Comparison of ENCODE assay signal across 19 cellular contexts in genomic region chrX:97027384-97027922, GRCh38.
A peak's percentile ranks its signal among the peaks of the same experiment; 100 is the strongest.
DNase-seq lines count a peak whose midpoint lies in the region; TF ChIP-seq lines count a peak whose summit lies in the region.
"Had no signal": no experiment of that assay in that cellular context is flagged by ENCODE, and none has a peak within 500 bp of the region (broad histone marks: within the 10 kb centered on the region; RNA-seq: fewer than 3 reads in every experiment).

No MANE protein-coding gene starts in this region.

- H3K27me3 ChIP-seq in A673 (replicated peaks; ENCODE audit: insufficient read depth, low read depth, low read length, poor library complexity) (no peaks in the 10 kb centered on the region), Karpas-422 (ENCODE audit: low read length) (no peaks in the 10 kb centered on the region)
- H3K27me3 ChIP-seq: hepatocyte, transverse colon had no signal

- H3K4me2 ChIP-seq in Karpas-422 (ENCODE audit: low read depth, low read length, poor library complexity, severe bottlenecking): no peak overlapping the region
- H3K4me2 ChIP-seq: hepatocyte had no signal

- intact Hi-C loops in A673 (cut with micrococcal nuclease; ENCODE audit: unreplicated experiment): loop anchor here (10.0 kb wide), 2 partner anchors 287 to 657 kb away; no protein-coding TSS in a partner anchor

- CTCF ChIA-PET in A673 (lab: Charles Lee): no interaction called here

- H3K9ac ChIP-seq in Karpas-422 (ENCODE audit: low read length): no peak overlapping the region
- H3K9ac ChIP-seq: parathyroid adenoma had no signal

- no peak for TF ChIP-seq CTCF in endothelial cell (IDR thresholded peaks at IDR 0.05; ENCODE audit: unreplicated experiment)
- no peak for TF ChIP-seq CTCF in A673 (conservative IDR thresholded peaks at IDR 0.05; ENCODE audit: low read depth, low read length)

- H3K27ac ChIP-seq in A673 (ENCODE audit: low read depth, low read length, poor library complexity, severe bottlenecking): no peak overlapping the region
- no peak overlapping the region for H3K27ac ChIP-seq in Karpas-422 (ENCODE audit: low read length)
- H3K27ac ChIP-seq: hepatocyte, parathyroid adenoma, RWPE1, transverse colon had no signal

- H3K4me1 Mint-ChIP-seq in endothelial cell (ENCODE audit: unreplicated experiment): peaks cover 5% of the 10 kb centered on the region
- H3K4me1 Mint-ChIP-seq: stimulated activated memory B cell treated with anti-CD40 and anti-IgM and Interleukin-4, amounts not matched to agents 10 μg/mL and 1 μg/mL and 100 μg/mL, for 72 hours had no signal

- no peaks in the 10 kb centered on the region for H3K9me3 Mint-ChIP-seq in endothelial cell (ENCODE audit: unreplicated experiment)
- H3K9me3 Mint-ChIP-seq: CD4-positive, alpha-beta T cell had no signal

- no peak overlapping the region for H2AFZ ChIP-seq in Karpas-422 (ENCODE audit: low read length)
- H2AFZ ChIP-seq: hepatocyte, parathyroid adenoma had no signal

- DNase-seq in DMS153 treated with DMSO at 0.1 percent for 48 hours (lab: John Stamatoyannopoulos, UW; ENCODE audit: unreplicated experiment) (peak; percentile 20), NCI-H1417 (lab: John Stamatoyannopoulos, UW) (peak; percentile 4 to 89 (median 42)), NCI-H69 (lab: John Stamatoyannopoulos, UW) (peak; percentile 0), endothelial cell (ENCODE audit: low spot score) (no peak), A673 (ENCODE audit: low spot score) (no peak), ureter (ENCODE audit: low spot score) (no peak), SW 1271 (lab: John Stamatoyannopoulos, UW) (no peak), Karpas-422 (no peak)
- DNase-seq: activated naive CD4-positive, alpha-beta T cell; CD4-positive, alpha-beta T cell; effector CD8-positive, alpha-beta T cell; GOT3; left colon; small intestine; transverse colon had no signal

- H3K36me3 ChIP-seq in A673 (ENCODE audit: insufficient read depth, low read length, poor library complexity, severe bottlenecking) (no peaks in the 10 kb centered on the region), Karpas-422 (ENCODE audit: insufficient read depth, low read length) (no peaks in the 10 kb centered on the region)
- H3K36me3 ChIP-seq: transverse colon had no signal

- no peaks in the 10 kb centered on the region for H4K20me1 ChIP-seq in Karpas-422 (ENCODE audit: insufficient read depth, low read depth, low read length)

- POLR2A ChIA-PET in A673 (lab: Charles Lee; ENCODE audit: low non-redundant PET): no interaction called here

- H3K4me3 ChIP-seq in A673 (ENCODE audit: low read depth, low read length, poor library complexity, severe bottlenecking) (no peak overlapping the region), Karpas-422 (ENCODE audit: low read length) (no peak overlapping the region)
- H3K4me3 ChIP-seq: hepatocyte, transverse colon had no signal

- H3K27me3 Mint-ChIP-seq in endothelial cell (ENCODE audit: unreplicated experiment): no peaks in the 10 kb centered on the region
- H3K27me3 Mint-ChIP-seq: CD4-positive, alpha-beta T cell; stimulated activated memory B cell treated with anti-CD40 and anti-IgM and Interleukin-4, amounts not matched to agents 10 μg/mL and 1 μg/mL and 100 μg/mL, for 72 hours had no signal

- H3K27ac Mint-ChIP-seq in endothelial cell (ENCODE audit: unreplicated experiment): peak overlapping the region; percentile 77
- H3K27ac Mint-ChIP-seq: CD4-positive, alpha-beta T cell; stimulated activated memory B cell treated with anti-CD40 and anti-IgM and Interleukin-4, amounts not matched to agents 10 μg/mL and 1 μg/mL and 100 μg/mL, for 72 hours had no signal

- no peaks in the 10 kb centered on the region for H3K9me2 ChIP-seq in Karpas-422 (replicated peaks; ENCODE audit: insufficient read depth, low read length)

- H3K4me1 ChIP-seq in A673 (ENCODE audit: insufficient read depth, low read length, poor library complexity, severe bottlenecking): no peaks in the 10 kb centered on the region
- no peaks in the 10 kb centered on the region for H3K4me1 ChIP-seq in Karpas-422 (ENCODE audit: low read length)
- H3K4me1 ChIP-seq: parathyroid adenoma, transverse colon had no signal

- BruUV-seq in A673 (replicated peaks; lab: Mats Ljungman, UMichigan): no TSS peak

- H3K79me2 ChIP-seq in Karpas-422 (ENCODE audit: low read length): no peaks in the 10 kb centered on the region
- H3K79me2 ChIP-seq: hepatocyte, parathyroid adenoma had no signal

- H3K4me3 Mint-ChIP-seq in endothelial cell (ENCODE audit: unreplicated experiment): no peak overlapping the region
- H3K4me3 Mint-ChIP-seq: CD4-positive, alpha-beta T cell; stimulated activated memory B cell treated with anti-CD40 and anti-IgM and Interleukin-4, amounts not matched to agents 10 μg/mL and 1 μg/mL and 100 μg/mL, for 72 hours had no signal

- no peaks in the 10 kb centered on the region for H3K36me3 Mint-ChIP-seq in endothelial cell (ENCODE audit: low read depth, unreplicated experiment)

- H3K9me3 ChIP-seq in A673 (ENCODE audit: low read depth, low read length, poor library complexity, severe bottlenecking) (no peaks in the 10 kb centered on the region), Karpas-422 (ENCODE audit: low read length) (no peaks in the 10 kb centered on the region)
- H3K9me3 ChIP-seq: transverse colon had no signal

Comparison
In these comparisons a context has a peak if more than half of its experiments do, and no peak if none do; other contexts are left out.
1. DNase-seq: peak in DMS153 treated with DMSO at 0.1 percent for 48 hours (single experiment), NCI-H1417 (3 of 3) and NCI-H69 (single experiment); none in endothelial cell (single experiment), A673 (single experiment), ureter (single experiment), SW 1271 (0 of 2) and Karpas-422 (single experiment).